In genomic region chr12:52759218-52759617, GRCh38 we compare ENCODE assay signal across 8 cellular contexts. TPM values are rescaled to one million over a fixed set of nuclear protein-coding genes. Genes with fewer than 3 reads are reported as not detected.
"Had no signal": no experiment of that assay in that cellular context is flagged by ENCODE, and none has a peak within 500 bp of the region (broad histone marks: within the 10 kb centered on the region; RNA-seq: fewer than 3 reads in every experiment).

No MANE protein-coding gene starts in this region.

- DNase-seq: IMR-90, KBM-7, KG1 had no signal

- H3K27ac ChIP-seq: HL-60 had no signal

- ATAC-seq: HepG2, K562 had no signal

- H3K4me3 ChIP-seq: K562 had no signal

RNA-seq across cellular contexts. Expression of gene KRT76, which starts 17.9 kb away (rescaled TPM):
- total RNA-seq: HepG2, HT-29, HT1080, IMR-90, K562 had no signal

RNA-seq across cellular contexts. Expression of gene KRT3, which starts 36.7 kb away (rescaled TPM):
- total RNA-seq: HepG2, HT-29, IMR-90, K562 had no signal

RNA-seq across cellular contexts. Expression of gene KRT4, which starts 54.7 kb away (rescaled TPM):
- total RNA-seq: HepG2, HT-29, HT1080, K562 had no signal

RNA-seq across cellular contexts. Expression of gene KRT77, which starts 55.9 kb away (rescaled TPM):
- total RNA-seq: HepG2, HT-29, HT1080, IMR-90, K562 had no signal
